11 cellular contexts compared by ENCODE assay signal in the genomic region with DNA sequence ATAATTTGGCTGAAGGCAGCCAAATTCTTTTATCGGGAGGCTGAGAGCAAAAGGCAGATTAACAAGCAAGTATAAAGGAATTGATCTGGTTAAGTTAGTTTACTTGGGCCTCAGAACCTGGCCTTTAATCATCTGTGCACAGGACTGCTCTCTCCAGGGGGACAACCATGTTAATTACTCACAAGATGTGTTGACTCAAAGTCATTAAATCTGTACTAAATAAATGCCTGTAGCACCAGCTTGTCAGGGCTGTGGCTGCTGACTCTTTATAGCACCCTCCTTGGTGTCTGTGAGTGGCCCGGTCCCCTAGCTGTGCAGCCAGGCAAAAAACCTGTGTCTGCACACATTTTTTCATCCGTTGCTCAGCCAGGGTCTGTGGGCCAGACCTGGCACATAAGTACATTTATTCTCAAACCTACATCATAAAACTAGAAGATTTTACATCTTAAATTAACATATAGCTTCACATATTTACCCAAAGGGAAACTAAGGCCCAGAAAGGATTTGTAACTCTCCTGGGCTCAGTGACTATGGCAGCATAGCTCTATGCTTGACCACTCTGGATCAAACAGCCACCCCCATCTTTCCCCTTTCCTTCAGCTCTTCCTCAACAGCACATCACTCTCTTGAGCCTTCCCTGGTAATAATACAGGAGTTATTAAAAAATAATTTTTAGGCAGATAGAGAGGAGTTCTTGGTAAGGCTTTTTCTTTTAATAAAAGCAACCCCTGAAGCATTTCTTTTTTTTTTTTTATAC. TPM values are rescaled to one million over a fixed set of nuclear protein-coding genes. Genes with fewer than 3 reads are reported as not detected.
A peak's percentile ranks its signal among the peaks of the same experiment; 100 is the strongest.
DNase-seq lines count a peak whose midpoint lies in the region; ATAC-seq and TF ChIP-seq lines count a peak whose summit lies in the region.
"Had no signal": no experiment of that assay in that cellular context is flagged by ENCODE, and none has a peak within 500 bp of the region (broad histone marks: within the 10 kb centered on the region; RNA-seq: fewer than 3 reads in every experiment).

No MANE protein-coding gene starts in this region.

- no peaks in the 10 kb centered on the region for H3K9me3 ChIP-seq in PC-3 (ENCODE audit: low read length)
- H3K9me3 ChIP-seq: prostate gland had no signal

- peak overlapping the region; percentile 35; the same call in 1 of the 2 replicates for H3K4me2 ChIP-seq in PC-3 (ENCODE audit: low read length)

- H3K4me3 ChIP-seq in PC-3 (ENCODE audit: low read length): no peak overlapping the region
- H3K4me3 ChIP-seq in epithelial cell of proximal tubule (ENCODE audit: low read depth, low read length): peak overlapping the region; percentile 2
- H3K4me3 ChIP-seq: prostate gland had no signal

- H3K4me1 ChIP-seq in PC-3 (ENCODE audit: insufficient read depth, low read length): peaks cover 15% of the 10 kb centered on the region
- H3K4me1 ChIP-seq: prostate gland had no signal

- TF ChIP-seq CTCF in PC-3 (conservative IDR thresholded peaks at IDR 0.05; ENCODE audit: low read depth, low read length): no peak
- TF ChIP-seq CTCF in epithelial cell of proximal tubule (conservative IDR thresholded peaks at IDR 0.05; ENCODE audit: low read depth, low read length): no peak
- TF ChIP-seq CTCF in omental fat pad (IDR thresholded peaks at IDR 0.05): no peak

- H4K20me1 ChIP-seq in PC-3 (ENCODE audit: low read length): no peaks in the 10 kb centered on the region; the same call in 1 of the 2 replicates

- ATAC-seq in PC-3: peak; percentile 80
- ATAC-seq in omental fat pad (ENCODE audit: low FRiP score): peak; percentile 54
- ATAC-seq in HG02763 (IDR thresholded peaks at IDR 0.05; ENCODE audit: unreplicated experiment): no peak
- no peak for ATAC-seq in GM18511 (IDR thresholded peaks at IDR 0.05; ENCODE audit: unreplicated experiment)
- ATAC-seq: stimulated activated memory B cell treated with anti-CD40 and anti-IgM and Interleukin-4, amounts not matched to agents 10 μg/mL and 1 μg/mL and 100 μg/mL, for 72 hours had no signal

- POLR2A ChIA-PET in PC-3 (lab: Charles Lee; ENCODE audit: unreplicated experiment): interaction anchor here (0.6 to 1.2 kb wide), 3 partner anchors 52 to 273 kb away, joined by 3 to 34 read pairs (median 8); no protein-coding TSS in a partner anchor

- BruUV-seq in PC-3 (replicated peaks; lab: Mats Ljungman, UMichigan): no TSS peak

- DNase-seq in ELR (ENCODE audit: low read depth) (peak; percentile 68), PC-3 (peak; percentile 34), epithelial cell of proximal tubule (ENCODE audit: low read depth) (peak; percentile 63), omental fat pad (ENCODE audit: low spot score) (no peak), C1 segment of cervical spinal cord (lab: John Stamatoyannopoulos, UW) (no peak)
- no peak for DNase-seq in stimulated activated CD4-positive, alpha-beta T cell treated with anti-CD3 and anti-CD28 coated beads, Interleukin-1b, Interleukin-23, amount 100 ng/mL, for 48 hours
- DNase-seq: stimulated activated CD4-positive, alpha-beta T cell treated with anti-CD3 and anti-CD28 coated beads, Interleukin-4, amount 100 ng/mL, for 24 hours had no signal

- H3K79me2 ChIP-seq in PC-3 (ENCODE audit: low read length): peaks cover 34% of the 10 kb centered on the region

- CTCF ChIA-PET in PC-3 (lab: Charles Lee): interaction anchor here (0.7 kb wide), 1 partner anchor 91 kb away, joined by 7 read pairs; a partner anchor contains a TSS

- no peaks in the 10 kb centered on the region for H3K9me2 ChIP-seq in PC-3 (replicated peaks; ENCODE audit: low read length)

- peak overlapping the region; percentile 57 for H3K27ac ChIP-seq in PC-3 (ENCODE audit: low read length)
- H3K27ac ChIP-seq: prostate gland had no signal

- H3K36me3 ChIP-seq in PC-3 (ENCODE audit: low read depth, low read length): no peaks in the 10 kb centered on the region
- H3K36me3 ChIP-seq: prostate gland had no signal

- H3F3A ChIP-seq in PC-3 (ENCODE audit: low read length, unreplicated experiment): no peaks in the 10 kb centered on the region

- no peaks in the 10 kb centered on the region for H3K27me3 ChIP-seq in PC-3 (ENCODE audit: low read length)

- no peak overlapping the region for H3K9ac ChIP-seq in PC-3 (ENCODE audit: low read length)

- intact Hi-C loops in PC-3 (cut with micrococcal nuclease): no loop called here

- no peak overlapping the region for H2AFZ ChIP-seq in PC-3 (ENCODE audit: low read length)

RNA-seq across cellular contexts. Expression of a gene that starts 51.4 kb away (rescaled TPM):
- total RNA-seq in PC-3 (2014; rRNA removed) (28.2 and 33.9 TPM in 2 replicates), epithelial cell of proximal tubule (67.1 and 72.9 TPM in 2 replicates), omental fat pad (10 to 100 TPM in 2 of 4 donors, 1 to 10 TPM in 2; 8.2 to 44.1 (median 10.6) TPM)

Comparison
In these comparisons a context has a peak if more than half of its experiments do, and no peak if none do; other contexts are left out.
1. DNase-seq: peak in ELR (single experiment), PC-3 (single experiment) and epithelial cell of proximal tubule (single experiment); none in omental fat pad (single experiment), C1 segment of cervical spinal cord (0 of 14) and stimulated activated CD4-positive, alpha-beta T cell treated with anti-CD3 and anti-CD28 coated beads, Interleukin-1b, Interleukin-23, amount 100 ng/mL, for 48 hours (single experiment).
2. ATAC-seq: peak in PC-3 (single experiment) and omental fat pad (single experiment); none in HG02763 (single experiment) and GM18511 (single experiment).